ENCODE assay signal across 12 cellular contexts in genomic region chr16:89392881-89393730, GRCh38.
A peak's percentile ranks its signal among the peaks of the same experiment; 100 is the strongest.
DNase-seq lines count a peak whose midpoint lies in the region; ATAC-seq, FAIRE-seq and TF ChIP-seq lines count a peak whose summit lies in the region.
"Had no signal": no experiment of that assay in that cellular context is flagged by ENCODE, and none has a peak within 500 bp of the region (broad histone marks: within the 10 kb centered on the region; RNA-seq: fewer than 3 reads in every experiment).

No MANE protein-coding gene starts in this region.

- in situ Hi-C loops in transverse colon (cut with MboI; ENCODE audit: low pct_ligation_motif_present in 1 of 4, low pct_unique_long_range_greater_than_20kb in 1 of 4, low sequenced_read_pairs in 3 of 4): no loop called here

- H3K9me3 Mint-ChIP-seq in activated naive CD8-positive, alpha-beta T cell (ENCODE audit: low read depth): no peaks in the 10 kb centered on the region
- H3K9me3 Mint-ChIP-seq in activated naive CD8-positive, alpha-beta T cell treated with anti-CD3 and anti-CD28 coated beads, Interleukin-2, amount 50 U/mL, for 24 hours: no peaks in the 10 kb centered on the region
- no peaks in the 10 kb centered on the region for H3K9me3 Mint-ChIP-seq in activated naive CD8-positive, alpha-beta T cell treated with anti-CD3 and anti-CD28 coated beads, Interleukin-2, amount 10 ng/mL, durations not matched to agents 7 days and 5 days

- peaks cover 87% of the 10 kb centered on the region for H3K79me2 ChIP-seq in keratinocyte (ENCODE audit: control insufficient read depth, insufficient read depth, low read length)

- H3K9me3 ChIP-seq in keratinocyte (ENCODE audit: control insufficient read depth, low read depth, low read length) (no peaks in the 10 kb centered on the region), transverse colon (no peaks in the 10 kb centered on the region)
- H3K9me3 ChIP-seq: upper lobe of left lung had no signal

- no peak for TF ChIP-seq POLR2A in transverse colon (IDR thresholded peaks at IDR 0.05)

- H3K27ac ChIP-seq in keratinocyte (ENCODE audit: control insufficient read depth, insufficient read depth, low read length): no peak overlapping the region
- H3K27ac ChIP-seq in transverse colon: peak overlapping the region in 3 of 4 donors; percentile 71 to 83 (median 82)

- H2AFZ ChIP-seq in keratinocyte (ENCODE audit: control insufficient read depth, low read length): no peak overlapping the region

- peaks cover 38% of the 10 kb centered on the region for H4K20me1 ChIP-seq in keratinocyte (ENCODE audit: control insufficient read depth, extremely low read depth, insufficient read depth, low read length)

- H3K4me3 ChIP-seq in keratinocyte (ENCODE audit: control insufficient read depth in 2 of 3, extremely low read depth in 1 of 3, insufficient read depth in 2 of 3, low read depth in 1 of 3, low read length in 3 of 3) (no peak overlapping the region), transverse colon (no peak overlapping the region)
- H3K4me3 ChIP-seq: upper lobe of left lung had no signal

- peak overlapping the region; percentile 49 for H3K4me2 ChIP-seq in keratinocyte (ENCODE audit: control insufficient read depth, extremely low read depth, insufficient read depth, low read depth, low read length)

- WGBS in transverse colon (ENCODE audit: low coverage in 1 of 2), 2 donors: 85% methylated on average over 11 to 17 of the region's 17 CpGs

- no peak for TF ChIP-seq CTCF in keratinocyte (optimal IDR thresholded peaks at IDR 0.05 in 1 of 3, IDR thresholded peaks at IDR 0.05 in 1 of 3, conservative IDR thresholded peaks at IDR 0.05 in 1 of 3; ENCODE audit: extremely low read depth in 1 of 3, insufficient read depth in 2 of 3, low read length in 3 of 3)
- TF ChIP-seq CTCF in transverse colon (IDR thresholded peaks at IDR 0.05): no peak

- H3K36me3 ChIP-seq in keratinocyte (ENCODE audit: control insufficient read depth in 2 of 2, extremely low read depth in 1 of 2, insufficient read depth in 2 of 2, low read length in 2 of 2) (peaks cover 0 to 11% of the 10 kb centered on the region in 2 experiments), transverse colon (no peaks in the 10 kb centered on the region)

- H3K4me1 Mint-ChIP-seq in activated naive CD8-positive, alpha-beta T cell (ENCODE audit: low read depth): peaks cover 76% of the 10 kb centered on the region
- H3K4me1 Mint-ChIP-seq in activated naive CD8-positive, alpha-beta T cell treated with anti-CD3 and anti-CD28 coated beads, Interleukin-2, amount 50 U/mL, for 24 hours: peaks cover 64% of the 10 kb centered on the region
- peaks cover 23% of the 10 kb centered on the region for H3K4me1 Mint-ChIP-seq in activated naive CD8-positive, alpha-beta T cell treated with anti-CD3 and anti-CD28 coated beads, Interleukin-2, amount 10 ng/mL, durations not matched to agents 7 days and 5 days

- intact Hi-C loops in transverse colon (cut with DNase I; ENCODE audit: low total_unique reads): no loop called here

- no peak overlapping the region for H3K4me3 Mint-ChIP-seq in activated naive CD8-positive, alpha-beta T cell
- no peak overlapping the region for H3K4me3 Mint-ChIP-seq in activated naive CD8-positive, alpha-beta T cell treated with anti-CD3 and anti-CD28 coated beads, Interleukin-2, amount 50 U/mL, for 24 hours
- H3K4me3 Mint-ChIP-seq in activated naive CD8-positive, alpha-beta T cell treated with anti-CD3 and anti-CD28 coated beads, Interleukin-2, amount 10 ng/mL, durations not matched to agents 7 days and 5 days: no peak overlapping the region

- no peak for ATAC-seq in activated naive CD8-positive, alpha-beta T cell treated with anti-CD3 and anti-CD28 coated beads, Interleukin-2, amount 50 U/mL, for 24 hours
- ATAC-seq in activated naive CD8-positive, alpha-beta T cell treated with anti-CD3 and anti-CD28 coated beads, Interleukin-2, amount 10 ng/mL, durations not matched to agents 7 days and 5 days (ENCODE audit: low read depth): no peak
- ATAC-seq in SK-N-SH treated with all-trans-retinoic acid at 6 μM for 48 hours (no peak), HG03135 (IDR thresholded peaks at IDR 0.05; ENCODE audit: unreplicated experiment) (no peak)

- no peak overlapping the region for H3K9ac ChIP-seq in keratinocyte (ENCODE audit: control insufficient read depth, extremely low read depth, insufficient read depth, low read length)

- dilution Hi-C loops in keratinocyte (cut with MboI; ENCODE audit: extremely low pct_ligation_motif_present, low sequenced_read_pairs): no loop called here

- H3K27me3 ChIP-seq in keratinocyte (ENCODE audit: control insufficient read depth, extremely low read depth, insufficient read depth, low read length): no peaks in the 10 kb centered on the region
- no peaks in the 10 kb centered on the region for H3K27me3 ChIP-seq in transverse colon
- H3K27me3 ChIP-seq: upper lobe of left lung had no signal

- no peak for TF ChIP-seq EP300 in transverse colon (IDR thresholded peaks at IDR 0.05; ENCODE audit: low read depth)

- H3K4me1 ChIP-seq in keratinocyte (ENCODE audit: control insufficient read depth, extremely low read depth, insufficient read depth, low read length) (peaks cover 46% of the 10 kb centered on the region), transverse colon (peaks cover 20 to 45% (median 21%) of the 10 kb centered on the region in 4 donors)

- peaks cover 7% of the 10 kb centered on the region for H3K9me1 ChIP-seq in keratinocyte (ENCODE audit: control insufficient read depth, extremely low read depth, insufficient read depth, low read length)

- POLR2A ChIA-PET in activated naive CD8-positive, alpha-beta T cell treated with anti-CD3 and anti-CD28 coated beads, Interleukin-2, amount 10 ng/mL, durations not matched to agents 7 days and 5 days (lab: Charles Lee): no interaction called here

- H3K27me3 Mint-ChIP-seq in activated naive CD8-positive, alpha-beta T cell: no peaks in the 10 kb centered on the region
- H3K27me3 Mint-ChIP-seq in activated naive CD8-positive, alpha-beta T cell treated with anti-CD3 and anti-CD28 coated beads, Interleukin-2, amount 50 U/mL, for 24 hours: no peaks in the 10 kb centered on the region
- no peaks in the 10 kb centered on the region for H3K27me3 Mint-ChIP-seq in activated naive CD8-positive, alpha-beta T cell treated with anti-CD3 and anti-CD28 coated beads, Interleukin-2, amount 10 ng/mL, durations not matched to agents 7 days and 5 days

- peak overlapping the region; percentile 50 for H3K27ac Mint-ChIP-seq in activated naive CD8-positive, alpha-beta T cell
- H3K27ac Mint-ChIP-seq in activated naive CD8-positive, alpha-beta T cell treated with anti-CD3 and anti-CD28 coated beads, Interleukin-2, amount 50 U/mL, for 24 hours: no peak overlapping the region
- H3K27ac Mint-ChIP-seq in activated naive CD8-positive, alpha-beta T cell treated with anti-CD3 and anti-CD28 coated beads, Interleukin-2, amount 10 ng/mL, durations not matched to agents 7 days and 5 days: peak overlapping the region; percentile 62

- DNase-seq in activated naive CD8-positive, alpha-beta T cell treated with anti-CD3 and anti-CD28 coated beads, Interleukin-2, amount 50 U/mL, for 24 hours: no peak
- no peak for DNase-seq in activated naive CD8-positive, alpha-beta T cell treated with anti-CD3 and anti-CD28 coated beads, Interleukin-2, amount 10 ng/mL, durations not matched to agents 7 days and 5 days
- no peak for DNase-seq in keratinocyte (ENCODE audit: low read depth, low spot score)
- DNase-seq in transverse colon: no peak
- no peak for DNase-seq in SKM-1 (lab: John Stamatoyannopoulos, UW; ENCODE audit: unreplicated experiment)
- DNase-seq: Kasumi-1, NCI-H187 treated with DMSO at 0.1 percent for 48 hours had no signal

- FAIRE-seq in keratinocyte (lab: Jason Lieb, UNC): no peak
- FAIRE-seq: bronchial epithelial cell had no signal

- H3K36me3 Mint-ChIP-seq in activated naive CD8-positive, alpha-beta T cell: peaks cover 3% of the 10 kb centered on the region
- peaks cover 18% of the 10 kb centered on the region for H3K36me3 Mint-ChIP-seq in activated naive CD8-positive, alpha-beta T cell treated with anti-CD3 and anti-CD28 coated beads, Interleukin-2, amount 50 U/mL, for 24 hours (ENCODE audit: low read depth)
- peaks cover 11% of the 10 kb centered on the region for H3K36me3 Mint-ChIP-seq in activated naive CD8-positive, alpha-beta T cell treated with anti-CD3 and anti-CD28 coated beads, Interleukin-2, amount 10 ng/mL, durations not matched to agents 7 days and 5 days

TF ChIP-seq in SK-N-SH treated with all-trans-retinoic acid at 6 μM for 48 hours, 23 proteins besides CTCF, POLR2A, EP300 and RAD21 (continues in another document):
- TF ChIP-seq TOX (CRISPR knock-in tag; IDR thresholded peaks at IDR 0.05; ENCODE audit: borderline replicate concordance) (no peak), PPARA (CRISPR knock-in tag; IDR thresholded peaks at IDR 0.05; ENCODE audit: borderline replicate concordance) (no peak), CSRNP3 (CRISPR knock-in tag; IDR thresholded peaks at IDR 0.05) (no peak), ESRRG (CRISPR knock-in tag; IDR thresholded peaks at IDR 0.05) (no peak), SNAI2 (CRISPR knock-in tag; IDR thresholded peaks at IDR 0.05) (no peak), ZNF70 (CRISPR knock-in tag; IDR thresholded peaks at IDR 0.05) (no peak), BACH2 (CRISPR knock-in tag; IDR thresholded peaks at IDR 0.05; ENCODE audit: borderline replicate concordance) (no peak), RARB (CRISPR knock-in tag; IDR thresholded peaks at IDR 0.05) (no peak)
- TF ChIP-seq, protein P1, sequence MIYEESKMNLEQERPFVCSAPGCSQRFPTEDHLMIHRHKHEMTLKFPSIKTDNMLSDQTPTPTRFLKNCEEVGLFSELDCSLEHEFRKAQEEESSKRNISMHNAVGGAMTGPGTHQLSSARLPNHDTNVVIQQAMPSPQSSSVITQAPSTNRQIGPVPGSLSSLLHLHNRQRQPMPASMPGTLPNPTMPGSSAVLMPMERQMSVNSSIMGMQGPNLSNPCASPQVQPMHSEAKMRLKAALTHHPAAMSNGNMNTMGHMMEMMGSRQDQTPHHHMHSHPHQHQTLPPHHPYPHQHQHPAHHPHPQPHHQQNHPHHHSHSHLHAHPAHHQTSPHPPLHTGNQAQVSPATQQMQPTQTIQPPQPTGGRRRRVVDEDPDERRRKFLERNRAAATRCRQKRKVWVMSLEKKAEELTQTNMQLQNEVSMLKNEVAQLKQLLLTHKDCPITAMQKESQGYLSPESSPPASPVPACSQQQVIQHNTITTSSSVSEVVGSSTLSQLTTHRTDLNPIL (CRISPR knock-in tag; IDR thresholded peaks at IDR 0.05; ENCODE audit: low read depth): no peak
